ENCODE assay signal across 12 cellular contexts in genomic region chrX:108270739-108271396, GRCh38.
DNase-seq lines count a peak whose midpoint lies in the region; ATAC-seq and TF ChIP-seq lines count a peak whose summit lies in the region.
"Had no signal": no experiment of that assay in that cellular context is flagged by ENCODE, and none has a peak within 500 bp of the region (broad histone marks: within the 10 kb centered on the region; RNA-seq: fewer than 3 reads in every experiment).

No MANE protein-coding gene starts in this region.

- H3K4me3 ChIP-seq in choroid plexus epithelial cell (ENCODE audit: low read depth, low read length) (no peak overlapping the region), skeletal muscle cell (ENCODE audit: low read depth, low read length) (no peak overlapping the region)
- H3K4me3 ChIP-seq: GM23338, ovary had no signal

- no peak for TF ChIP-seq CTCF in choroid plexus epithelial cell (conservative IDR thresholded peaks at IDR 0.05; ENCODE audit: low read depth, low read length)

- DNase-seq in NCI-H2029 (lab: John Stamatoyannopoulos, UW) (peak; percentile 52), choroid plexus epithelial cell (ENCODE audit: low read depth) (peak; percentile 14), skeletal muscle cell (ENCODE audit: low read depth) (peak; percentile 36), cerebellar nuclear complex (lab: John Stamatoyannopoulos, UW) (no peak), GOT3 (lab: John Stamatoyannopoulos, UW) (no peak)
- DNase-seq: activated CD4-positive, alpha-beta T cell treated with anti-CD3 and anti-CD28 coated beads, Interleukin-2, amount 50 U/mL, for 4 hours; brain microvascular endothelial cell; ovary had no signal

- ATAC-seq in GM19468 (IDR thresholded peaks at IDR 0.05; ENCODE audit: extremely low read depth, unreplicated experiment) (peak; percentile 21), GM21528 (IDR thresholded peaks at IDR 0.05; ENCODE audit: low FRiP score, unreplicated experiment) (no peak), HG02973 (IDR thresholded peaks at IDR 0.05; ENCODE audit: unreplicated experiment) (no peak)
- ATAC-seq: GM23338 had no signal

Comparison
In these comparisons a context has a peak if more than half of its experiments do, and no peak if none do; other contexts are left out.
1. DNase-seq: peak in NCI-H2029 (single experiment), choroid plexus epithelial cell (single experiment) and skeletal muscle cell (single experiment); none in cerebellar nuclear complex (0 of 2) and GOT3 (single experiment).